ENCODE assay signal across 24 cellular contexts in genomic region chr22:31443516-31443915, GRCh38.
"Had no signal": no experiment of that assay in that cellular context is flagged by ENCODE, and none has a peak within 500 bp of the region (broad histone marks: within the 10 kb centered on the region; RNA-seq: fewer than 3 reads in every experiment).

No MANE protein-coding gene starts in this region.

- H3K4me1 Mint-ChIP-seq: naive thymus-derived CD8-positive, alpha-beta T cell had no signal

- H3K27me3 ChIP-seq: body of pancreas, foreskin keratinocyte, right lobe of liver, upper lobe of left lung, vagina had no signal

- H3K4me1 ChIP-seq: body of pancreas, foreskin keratinocyte, upper lobe of left lung had no signal

- ATAC-seq: activated CD8-positive, alpha-beta T cell treated with anti-CD3 and anti-CD28 coated beads for 36 hours; activated T-cell treated with anti-CD3 and anti-CD28 coated beads, Interleukin-2, amount 50 U/mL, for 72 hours; body of pancreas; effector memory CD8-positive, alpha-beta T cell; esophagus mucosa; foreskin keratinocyte; naive thymus-derived CD8-positive, alpha-beta T cell; right lobe of liver; stimulated activated effector memory CD8-positive, alpha-beta T cell treated with anti-CD3 and anti-CD28 coated beads, Interleukin-12 subunit alpha, Interleukin-12 subunit beta, amount 100 ng/mL, for 72 hours; T-helper 17 cell had no signal

- H3K27ac ChIP-seq: body of pancreas, foreskin keratinocyte, right lobe of liver, upper lobe of left lung, vagina had no signal

- H3K27me3 Mint-ChIP-seq: activated CD4-positive, alpha-beta T cell treated with anti-CD3 and anti-CD28 coated beads, Interleukin-2, amount 10 ng/mL, durations not matched to agents 7 days and 5 days; activated CD8-positive, alpha-beta T cell treated with anti-CD3 and anti-CD28 coated beads for 36 hours; activated naive CD8-positive, alpha-beta T cell; effector memory CD8-positive, alpha-beta T cell; naive thymus-derived CD8-positive, alpha-beta T cell; stimulated activated naive CD8-positive, alpha-beta T cell treated with anti-CD3 and anti-CD28 coated beads, Interleukin-15, Interleukin-2, amounts not matched to agents 100 ng/mL and 50 ng/mL, for 24 hours; T-helper 17 cell had no signal

- DNase-seq: activated CD4-positive, alpha-beta T cell treated with anti-CD3 and anti-CD28 coated beads for 1 hour; activated CD4-positive, alpha-beta T cell treated with anti-CD3 and anti-CD28 coated beads, Interleukin-2, amount 10 ng/mL, durations not matched to agents 7 days and 5 days; activated CD8-positive, alpha-beta T cell treated with anti-CD3 and anti-CD28 coated beads for 36 hours; activated effector memory CD4-positive, alpha-beta T cell treated with Interleukin-2 at 50 U/mL for 16 hours; activated naive CD4-positive, alpha-beta T cell treated with Interleukin-2 at 50 U/mL for 16 hours; activated T-cell treated with anti-CD3 and anti-CD28 coated beads, Interleukin-2, amount 50 U/mL, for 72 hours; aorta; body of pancreas; cortex of kidney; effector memory CD8-positive, alpha-beta T cell; foreskin keratinocyte; naive thymus-derived CD8-positive, alpha-beta T cell; right lobe of liver; stimulated activated CD4-positive, alpha-beta T cell treated with anti-CD3 and anti-CD28 coated beads, Interleukin-12 subunit alpha, Interleukin-12 subunit beta, amount 100 ng/mL, for 4 hours; stimulated activated CD4-positive, alpha-beta T cell treated with anti-CD3 and anti-CD28 coated beads, Interleukin-4, amount 100 ng/mL, for 24 hours; substantia nigra; T-helper 17 cell; T1000; upper lobe of left lung had no signal

- H3K9me3 Mint-ChIP-seq: activated CD4-positive, alpha-beta T cell treated with anti-CD3 and anti-CD28 coated beads, Interleukin-2, amount 10 ng/mL, durations not matched to agents 7 days and 5 days; activated CD8-positive, alpha-beta T cell treated with anti-CD3 and anti-CD28 coated beads for 36 hours; activated T-cell treated with anti-CD3 and anti-CD28 coated beads, Interleukin-2, amount 50 U/mL, for 72 hours; effector memory CD8-positive, alpha-beta T cell; naive thymus-derived CD8-positive, alpha-beta T cell; stimulated activated effector memory CD8-positive, alpha-beta T cell treated with anti-CD3 and anti-CD28 coated beads, Interleukin-12 subunit alpha, Interleukin-12 subunit beta, amount 100 ng/mL, for 72 hours; stimulated activated naive CD8-positive, alpha-beta T cell treated with anti-CD3 and anti-CD28 coated beads, Interleukin-15, Interleukin-2, amounts not matched to agents 100 ng/mL and 50 ng/mL, for 24 hours had no signal

- H3K4me3 Mint-ChIP-seq: activated CD4-positive, alpha-beta T cell treated with anti-CD3 and anti-CD28 coated beads, Interleukin-2, amount 10 ng/mL, durations not matched to agents 7 days and 5 days; activated CD8-positive, alpha-beta T cell treated with anti-CD3 and anti-CD28 coated beads for 36 hours; activated naive CD8-positive, alpha-beta T cell; activated T-cell treated with anti-CD3 and anti-CD28 coated beads, Interleukin-2, amount 50 U/mL, for 72 hours; effector memory CD8-positive, alpha-beta T cell; naive thymus-derived CD8-positive, alpha-beta T cell; stimulated activated effector memory CD8-positive, alpha-beta T cell treated with anti-CD3 and anti-CD28 coated beads, Interleukin-12 subunit alpha, Interleukin-12 subunit beta, amount 100 ng/mL, for 72 hours; stimulated activated naive CD8-positive, alpha-beta T cell treated with anti-CD3 and anti-CD28 coated beads, Interleukin-15, Interleukin-2, amounts not matched to agents 100 ng/mL and 50 ng/mL, for 24 hours; T-helper 17 cell had no signal

- H3K27ac Mint-ChIP-seq: stimulated activated naive CD8-positive, alpha-beta T cell treated with anti-CD3 and anti-CD28 coated beads, Interleukin-15, Interleukin-2, amounts not matched to agents 100 ng/mL and 50 ng/mL, for 24 hours; T-helper 17 cell had no signal

- H3K4me3 ChIP-seq: body of pancreas, right lobe of liver, upper lobe of left lung, vagina had no signal

- H3K9me3 ChIP-seq: body of pancreas, right lobe of liver, upper lobe of left lung, vagina had no signal
